ENCODE assay signal across 1 cellular context in the genomic region with DNA sequence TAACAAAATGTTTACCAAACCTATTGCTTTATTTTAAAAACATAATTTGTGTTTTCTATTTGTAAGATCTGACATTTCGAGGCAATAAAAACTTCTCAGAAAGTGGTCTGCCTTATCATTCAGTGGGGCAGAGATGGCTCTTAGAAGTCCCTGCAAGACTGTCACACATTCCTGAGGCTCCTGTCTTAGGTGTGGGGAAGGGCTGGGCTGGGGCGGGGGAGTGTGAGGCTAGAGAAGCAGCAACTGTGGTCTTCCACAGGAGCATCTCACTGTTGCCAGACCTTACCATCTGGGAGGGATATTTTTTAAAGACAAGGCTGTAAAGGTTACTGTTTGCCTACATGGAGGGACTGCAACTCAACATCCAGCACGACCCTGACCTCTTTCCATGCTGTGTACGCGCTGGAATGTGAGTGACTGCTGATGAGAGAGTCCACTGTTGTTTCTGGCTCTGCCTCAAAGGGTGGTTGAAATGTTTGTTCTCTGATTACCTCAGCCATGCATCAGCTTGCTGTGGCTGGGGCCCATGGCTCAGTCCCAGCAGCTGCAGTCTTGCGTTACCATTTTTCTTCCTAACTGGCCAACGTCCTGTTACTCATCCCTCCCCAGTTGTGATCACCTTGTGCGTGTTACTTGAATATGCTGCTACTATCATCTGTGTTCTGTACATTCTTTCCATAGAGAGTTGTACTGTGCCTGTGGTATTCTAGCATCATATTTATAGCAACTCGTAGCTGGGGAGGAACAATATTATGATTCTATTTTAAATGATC.
TF ChIP-seq lines count a peak whose summit lies in the region.

No MANE protein-coding gene starts in this region.

TF ChIP-seq in HEK293, 187 proteins besides CTCF, POLR2A, EP300 and RAD21 (continued from another document):
- TF ChIP-seq, protein P1, sequence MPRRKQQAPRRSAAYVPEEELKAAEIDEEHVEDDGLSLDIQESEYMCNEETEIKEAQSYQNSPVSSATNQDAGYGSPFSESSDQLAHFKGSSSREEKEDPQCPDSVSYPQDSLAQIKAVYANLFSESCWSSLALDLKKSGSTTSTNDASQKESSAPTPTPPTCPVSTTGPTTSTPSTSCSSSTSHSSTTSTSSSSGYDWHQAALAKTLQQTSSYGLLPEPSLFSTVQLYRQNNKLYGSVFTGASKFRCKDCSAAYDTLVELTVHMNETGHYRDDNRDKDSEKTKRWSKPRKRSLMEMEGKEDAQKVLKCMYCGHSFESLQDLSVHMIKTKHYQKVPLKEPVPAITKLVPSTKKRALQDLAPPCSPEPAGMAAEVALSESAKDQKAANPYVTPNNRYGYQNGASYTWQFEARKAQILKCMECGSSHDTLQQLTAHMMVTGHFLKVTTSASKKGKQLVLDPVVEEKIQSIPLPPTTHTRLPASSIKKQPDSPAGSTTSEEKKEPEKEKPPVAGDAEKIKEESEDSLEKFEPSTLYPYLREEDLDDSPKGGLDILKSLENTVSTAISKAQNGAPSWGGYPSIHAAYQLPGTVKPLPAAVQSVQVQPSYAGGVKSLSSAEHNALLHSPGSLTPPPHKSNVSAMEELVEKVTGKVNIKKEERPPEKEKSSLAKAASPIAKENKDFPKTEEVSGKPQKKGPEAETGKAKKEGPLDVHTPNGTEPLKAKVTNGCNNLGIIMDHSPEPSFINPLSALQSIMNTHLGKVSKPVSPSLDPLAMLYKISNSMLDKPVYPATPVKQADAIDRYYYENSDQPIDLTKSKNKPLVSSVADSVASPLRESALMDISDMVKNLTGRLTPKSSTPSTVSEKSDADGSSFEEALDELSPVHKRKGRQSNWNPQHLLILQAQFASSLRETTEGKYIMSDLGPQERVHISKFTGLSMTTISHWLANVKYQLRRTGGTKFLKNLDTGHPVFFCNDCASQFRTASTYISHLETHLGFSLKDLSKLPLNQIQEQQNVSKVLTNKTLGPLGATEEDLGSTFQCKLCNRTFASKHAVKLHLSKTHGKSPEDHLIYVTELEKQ (tag by site-specific recombination; IDR thresholded peaks at IDR 0.05; ENCODE audit: borderline replicate concordance) = peak; percentile 42; the same call in 1 of the 2 replicates
- TF ChIP-seq PRDM6 (tag by site-specific recombination; IDR thresholded peaks at IDR 0.05) (no peak), ZNF843 (tag by site-specific recombination; IDR thresholded peaks at IDR 0.05) (peak; percentile 64; the same call in 1 of the 2 replicates), ZNF311 (tag by site-specific recombination; IDR thresholded peaks at IDR 0.05; ENCODE audit: borderline replicate concordance) (no peak), ZNF629 (tag by site-specific recombination; IDR thresholded peaks at IDR 0.05) (peak; percentile 66), PRDM10 (tag by site-specific recombination; IDR thresholded peaks at IDR 0.05) (peak; percentile 79), ZNF366 (tag by site-specific recombination; conservative IDR thresholded peaks at IDR 0.05) (peak; percentile 50; the same call in 1 of the 2 replicates), ZNF501 (tag by site-specific recombination; IDR thresholded peaks at IDR 0.05) (no peak), ZNF792 (tag by site-specific recombination; IDR thresholded peaks at IDR 0.05) (no peak), ZBTB44 (tag by site-specific recombination; IDR thresholded peaks at IDR 0.05) (0 out of 2 replicates have a peak, but pooled peaks have one; percentile 5), KLF1 (tag by site-specific recombination; IDR thresholded peaks at IDR 0.05) (peak; percentile 76), ZNF175 (tag by site-specific recombination; IDR thresholded peaks at IDR 0.05) (no peak), ZFP3 (tag by site-specific recombination; IDR thresholded peaks at IDR 0.05; ENCODE audit: low read depth) (no peak), ZNF354C (tag by site-specific recombination; IDR thresholded peaks at IDR 0.05; ENCODE audit: borderline replicate concordance, low read depth) (no peak), ZNF580 (tag by site-specific recombination; IDR thresholded peaks at IDR 0.05) (0 out of 2 replicates have a peak, but pooled peaks have one; percentile 14), ZFP69B (tag by site-specific recombination; IDR thresholded peaks at IDR 0.05) (peak; percentile 94), ZNF10 (tag by site-specific recombination; IDR thresholded peaks at IDR 0.05) (0 out of 2 replicates have a peak, but pooled peaks have one; percentile 38), MZF1 (tag by site-specific recombination; IDR thresholded peaks at IDR 0.05; ENCODE audit: borderline replicate concordance) (no peak)
- TF ChIP-seq, protein P2, sequence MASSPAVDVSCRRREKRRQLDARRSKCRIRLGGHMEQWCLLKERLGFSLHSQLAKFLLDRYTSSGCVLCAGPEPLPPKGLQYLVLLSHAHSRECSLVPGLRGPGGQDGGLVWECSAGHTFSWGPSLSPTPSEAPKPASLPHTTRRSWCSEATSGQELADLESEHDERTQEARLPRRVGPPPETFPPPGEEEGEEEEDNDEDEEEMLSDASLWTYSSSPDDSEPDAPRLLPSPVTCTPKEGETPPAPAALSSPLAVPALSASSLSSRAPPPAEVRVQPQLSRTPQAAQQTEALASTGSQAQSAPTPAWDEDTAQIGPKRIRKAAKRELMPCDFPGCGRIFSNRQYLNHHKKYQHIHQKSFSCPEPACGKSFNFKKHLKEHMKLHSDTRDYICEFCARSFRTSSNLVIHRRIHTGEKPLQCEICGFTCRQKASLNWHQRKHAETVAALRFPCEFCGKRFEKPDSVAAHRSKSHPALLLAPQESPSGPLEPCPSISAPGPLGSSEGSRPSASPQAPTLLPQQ (tag by site-specific recombination; IDR thresholded peaks at IDR 0.05) = peak; percentile 96
